In genomic region chr3:5563537-5564277, GRCh38 we compare ENCODE assay signal across 19 cellular contexts.
DNase-seq lines count a peak whose midpoint lies in the region; TF ChIP-seq lines count a peak whose summit lies in the region.
"Had no signal": no experiment of that assay in that cellular context is flagged by ENCODE, and none has a peak within 500 bp of the region (broad histone marks: within the 10 kb centered on the region; RNA-seq: fewer than 3 reads in every experiment).

No MANE protein-coding gene starts in this region.

- POLR2A ChIA-PET in MCF 10A (lab: Yijun Ruan, JAX) = no interaction called here

- no peak for TF ChIP-seq POLR2A in breast epithelium (IDR thresholded peaks at IDR 0.05)

- no peak overlapping the region for H3K4me2 ChIP-seq in osteoblast (ENCODE audit: insufficient read depth, low read length)

- TF ChIP-seq CTCF in MCF 10A (IDR thresholded peaks at IDR 0.05; ENCODE audit: unreplicated experiment) = no peak
- TF ChIP-seq CTCF in breast epithelium (IDR thresholded peaks at IDR 0.05) = no peak
- no peak for TF ChIP-seq CTCF in osteoblast (IDR thresholded peaks at IDR 0.05; ENCODE audit: extremely low read depth, low read depth, low read length)

- H2AFZ ChIP-seq in osteoblast (ENCODE audit: low read length) = no peak overlapping the region

- H3K4me3 Mint-ChIP-seq in MCF 10A (ENCODE audit: unreplicated experiment) = no peak overlapping the region
- H3K4me3 Mint-ChIP-seq: CD4-positive, CD25-positive, alpha-beta regulatory T cell; T-cell had no signal

- CTCF ChIA-PET in MCF 10A (lab: Yijun Ruan, JAX) = interaction anchor here (0.6 kb wide), 1 partner anchor 1312 kb away, joined by 3 read pairs; no protein-coding TSS in a partner anchor

- H3K36me3 ChIP-seq in breast epithelium = no peaks in the 10 kb centered on the region
- no peaks in the 10 kb centered on the region for H3K36me3 ChIP-seq in osteoblast (ENCODE audit: insufficient read depth, low read length)
- H3K36me3 ChIP-seq: Peyer's patch had no signal

- H3K9me3 ChIP-seq in breast epithelium (no peaks in the 10 kb centered on the region), osteoblast (ENCODE audit: low read depth, low read length) (peaks cover 3% of the 10 kb centered on the region)
- H3K9me3 ChIP-seq: Peyer's patch had no signal

- H3K4me1 Mint-ChIP-seq in MCF 10A (ENCODE audit: insufficient read depth, unreplicated experiment) = no peaks in the 10 kb centered on the region
- H3K4me1 Mint-ChIP-seq: CD4-positive, CD25-positive, alpha-beta regulatory T cell; T-cell had no signal

- H3K9me3 Mint-ChIP-seq in MCF 10A (ENCODE audit: unreplicated experiment) = peaks cover 7% of the 10 kb centered on the region

- no peaks in the 10 kb centered on the region for H3K27me3 ChIP-seq in breast epithelium
- no peaks in the 10 kb centered on the region for H3K27me3 ChIP-seq in osteoblast (ENCODE audit: insufficient read depth, low read length)
- H3K27me3 ChIP-seq: Peyer's patch had no signal

- H3K36me3 Mint-ChIP-seq in MCF 10A (ENCODE audit: insufficient read depth, unreplicated experiment) = no peaks in the 10 kb centered on the region
- H3K36me3 Mint-ChIP-seq: CD4-positive, CD25-positive, alpha-beta regulatory T cell; T-cell had no signal

- no peaks in the 10 kb centered on the region for H3K27me3 Mint-ChIP-seq in MCF 10A (ENCODE audit: insufficient read depth, unreplicated experiment)
- H3K27me3 Mint-ChIP-seq: CD4-positive, CD25-positive, alpha-beta regulatory T cell had no signal

- H3K4me3 ChIP-seq in breast epithelium (no peak overlapping the region), osteoblast (ENCODE audit: insufficient read depth, low read length) (no peak overlapping the region)
- H3K4me3 ChIP-seq: Peyer's patch had no signal

- DNase-seq in MCF 10A (ENCODE audit: unreplicated experiment) (peak; percentile 6), breast epithelium (ENCODE audit: low spot score in 2 of 2) (no peak), MV-4-11 (lab: John Stamatoyannopoulos, UW) (peak; percentile 7), SW480 (ENCODE audit: low spot score) (peak; percentile 45), left kidney (ENCODE audit: low read depth, low spot score) (peak; percentile 67), NCI-H146 treated with DMSO at 0.1 percent for 48 hours (lab: John Stamatoyannopoulos, UW; ENCODE audit: unreplicated experiment) (no peak), osteoblast (ENCODE audit: insufficient read length, low spot score, missing footprints) (no peak)
- DNase-seq: CD4-positive, CD25-positive, alpha-beta regulatory T cell; COR-L47; DMS 273 treated with DMSO at 0.1 percent for 48 hours; IMR-90; NCI-H1092; NCI-H1436; NCI-H2171; NCI-H446; NCI-H526 treated with DMSO at 0.1 percent for 48 hours; NK-92 treated with Interleukin-12 subunit alpha and Interleukin-12 subunit beta, amount 100 ng/mL, for 24 hours; Peyer's patch; T-cell had no signal

- H3K27ac ChIP-seq in breast epithelium (no peak overlapping the region), osteoblast (ENCODE audit: low read depth, low read length) (no peak overlapping the region)
- H3K27ac ChIP-seq: Peyer's patch had no signal

- intact Hi-C loops in MCF 10A (cut with micrococcal nuclease) = no loop called here
- intact Hi-C loops in breast epithelium (cut with DNase I; ENCODE audit: low total_unique reads) = no loop called here

- H3K79me2 ChIP-seq in osteoblast (ENCODE audit: insufficient read depth, low read length) = no peaks in the 10 kb centered on the region

- peak overlapping the region; percentile 16 for H3K27ac Mint-ChIP-seq in MCF 10A (ENCODE audit: low read depth, unreplicated experiment)
- H3K27ac Mint-ChIP-seq: CD4-positive, CD25-positive, alpha-beta regulatory T cell; T-cell had no signal

- H4K20me1 ChIP-seq in osteoblast (ENCODE audit: insufficient read depth, low read length) = no peaks in the 10 kb centered on the region

- H3K4me1 ChIP-seq in breast epithelium (no peaks in the 10 kb centered on the region), osteoblast (ENCODE audit: insufficient read depth, low read length) (no peaks in the 10 kb centered on the region)
- H3K4me1 ChIP-seq: Peyer's patch had no signal

- BruUV-seq in MCF 10A (replicated peaks; lab: Mats Ljungman, UMichigan) = no TSS peak

Comparison
In these comparisons a context has a peak if more than half of its experiments do, and no peak if none do; other contexts are left out.
1. DNase-seq: peak in MCF 10A (single experiment), MV-4-11 (single experiment), SW480 (single experiment) and left kidney (single experiment); none in breast epithelium (0 of 2), NCI-H146 treated with DMSO at 0.1 percent for 48 hours (single experiment) and osteoblast (single experiment).